In genomic region chr9:69143291-69143690, GRCh38 we compare ENCODE assay signal across 14 cellular contexts.
"Had no signal": no experiment of that assay in that cellular context is flagged by ENCODE, and none has a peak within 500 bp of the region (broad histone marks: within the 10 kb centered on the region; RNA-seq: fewer than 3 reads in every experiment).

No MANE protein-coding gene starts in this region.

- H3K27ac ChIP-seq: adrenal gland, coronary artery, prostate gland, right lobe of liver, VCaP had no signal

- H3K27ac Mint-ChIP-seq: activated CD4-positive, alpha-beta memory T cell treated with anti-CD3 and anti-CD28 coated beads for 36 hours; activated T-cell treated with anti-CD3 and anti-CD28 coated beads, Interleukin-2, amount 50 U/mL, for 24 hours; stimulated activated naive CD8-positive, alpha-beta T cell treated with anti-CD3 and anti-CD28 coated beads, Interleukin-15, Interleukin-2, amounts not matched to agents 100 ng/mL and 50 ng/mL, for 24 hours; type B pancreatic cell had no signal

- H3K4me1 Mint-ChIP-seq: central memory CD8-positive, alpha-beta T cell had no signal

- DNase-seq: activated CD4-positive, alpha-beta memory T cell treated with anti-CD3 and anti-CD28 coated beads for 36 hours; activated naive CD4-positive, alpha-beta T cell treated with anti-CD3 and anti-CD28 coated beads, Interleukin-2, amount 50 U/mL, for 16 hours; activated T-cell treated with anti-CD3 and anti-CD28 coated beads, Interleukin-2, amount 50 U/mL, for 24 hours; adrenal gland; effector CD4-positive, alpha-beta T cell; hypothalamus; kidney; right lobe of liver had no signal

- H3K27me3 Mint-ChIP-seq: activated CD4-positive, alpha-beta memory T cell treated with anti-CD3 and anti-CD28 coated beads for 36 hours; activated T-cell treated with anti-CD3 and anti-CD28 coated beads, Interleukin-2, amount 50 U/mL, for 24 hours; central memory CD8-positive, alpha-beta T cell; stimulated activated naive CD8-positive, alpha-beta T cell treated with anti-CD3 and anti-CD28 coated beads, Interleukin-15, Interleukin-2, amounts not matched to agents 100 ng/mL and 50 ng/mL, for 24 hours; type B pancreatic cell had no signal

- H3K36me3 ChIP-seq: adrenal gland, prostate gland, right lobe of liver had no signal

- H3K9me3 ChIP-seq: adrenal gland, prostate gland, right lobe of liver had no signal

- ATAC-seq: right lobe of liver had no signal

- H3K36me3 Mint-ChIP-seq: activated CD4-positive, alpha-beta memory T cell treated with anti-CD3 and anti-CD28 coated beads for 36 hours; type B pancreatic cell had no signal

- H3K27me3 ChIP-seq: adrenal gland, right lobe of liver had no signal

- H3K9me3 Mint-ChIP-seq: activated CD4-positive, alpha-beta memory T cell treated with anti-CD3 and anti-CD28 coated beads for 36 hours; activated T-cell treated with anti-CD3 and anti-CD28 coated beads, Interleukin-2, amount 50 U/mL, for 24 hours; central memory CD8-positive, alpha-beta T cell; stimulated activated naive CD8-positive, alpha-beta T cell treated with anti-CD3 and anti-CD28 coated beads, Interleukin-15, Interleukin-2, amounts not matched to agents 100 ng/mL and 50 ng/mL, for 24 hours; type B pancreatic cell had no signal

- H3K4me1 ChIP-seq: prostate gland had no signal

- H3K4me3 ChIP-seq: adrenal gland, coronary artery, prostate gland, right lobe of liver had no signal

- H3K4me3 Mint-ChIP-seq: activated CD4-positive, alpha-beta memory T cell treated with anti-CD3 and anti-CD28 coated beads for 36 hours; activated T-cell treated with anti-CD3 and anti-CD28 coated beads, Interleukin-2, amount 50 U/mL, for 24 hours; central memory CD8-positive, alpha-beta T cell; stimulated activated naive CD8-positive, alpha-beta T cell treated with anti-CD3 and anti-CD28 coated beads, Interleukin-15, Interleukin-2, amounts not matched to agents 100 ng/mL and 50 ng/mL, for 24 hours; type B pancreatic cell had no signal
